Comparison of ENCODE assay signal across 18 cellular contexts in genomic region chr6:122620902-122621301, GRCh38. TPM values are rescaled to one million over a fixed set of nuclear protein-coding genes. Genes with fewer than 3 reads are reported as not detected.
DNase-seq lines count a peak whose midpoint lies in the region; ATAC-seq and TF ChIP-seq lines count a peak whose summit lies in the region.
"Had no signal": no experiment of that assay in that cellular context is flagged by ENCODE, and none has a peak within 500 bp of the region (broad histone marks: within the 10 kb centered on the region; RNA-seq: fewer than 3 reads in every experiment).

No MANE protein-coding gene starts in this region.

- no peaks in the 10 kb centered on the region for H3K4me1 Mint-ChIP-seq in CD4-positive, alpha-beta memory T cell
- H3K4me1 Mint-ChIP-seq: activated naive CD4-positive, alpha-beta T cell treated with anti-CD3 and anti-CD28 coated beads, Interleukin-2, amount 50 U/mL, for 24 hours; naive thymus-derived CD4-positive, alpha-beta T cell had no signal

- in situ Hi-C loops in Caki2 (cut with HindIII; ENCODE audit: low pct_unique_long_range_greater_than_20kb, low sequenced_read_pairs) = no loop called here

- TF ChIP-seq POLR2A in gastroesophageal sphincter (IDR thresholded peaks at IDR 0.05) = no peak
- TF ChIP-seq POLR2A in Peyer's patch (IDR thresholded peaks at IDR 0.05) = no peak

- H3K9me3 Mint-ChIP-seq in CD4-positive, alpha-beta memory T cell = peaks cover 0 to 3% (median 0%) of the 10 kb centered on the region in 8 donors

- DNase-seq in Caki2 (ENCODE audit: low read depth) = peak; percentile 14
- peak; percentile 15 for DNase-seq in HS-5 (ENCODE audit: low read depth)
- peak; percentile 76 for DNase-seq in NCI-H82 (lab: John Stamatoyannopoulos, UW)
- peak; percentile 58 for DNase-seq in epithelial cell of esophagus (ENCODE audit: low read depth)
- DNase-seq in dedifferentiated amniotic fluid mesenchymal stem cell (ENCODE audit: extremely low spot score) = no peak
- no peak for DNase-seq in CD4-positive, alpha-beta memory T cell
- DNase-seq in Peyer's patch = no peak
- DNase-seq: activated CD4-positive, CD25-positive, alpha-beta regulatory T cell; activated CD8-positive, alpha-beta memory T cell treated with anti-CD3 and anti-CD28 coated beads, Interleukin-2, amount 50 U/mL, for 4 hours; heart right ventricle; left lung; naive thymus-derived CD4-positive, alpha-beta T cell; NCI-H187 treated with DMSO at 0.1 percent for 48 hours; stimulated activated CD8-positive, alpha-beta memory T cell treated with anti-CD3 and anti-CD28 coated beads, Interleukin-4, amount 100 ng/mL, for 48 hours; trophoblast cell had no signal

- no peaks in the 10 kb centered on the region for H3K36me3 ChIP-seq in gastroesophageal sphincter
- H3K36me3 ChIP-seq in CD4-positive, alpha-beta memory T cell (ENCODE audit: insufficient read depth, low read length) = no peaks in the 10 kb centered on the region
- H3K36me3 ChIP-seq in Peyer's patch = no peaks in the 10 kb centered on the region
- H3K36me3 ChIP-seq: heart right ventricle, left lung had no signal

- no peak for TF ChIP-seq CTCF in epithelial cell of esophagus (IDR thresholded peaks at IDR 0.05; ENCODE audit: insufficient read depth, low read depth, low read length, missing control alignments)
- no peak for TF ChIP-seq CTCF in gastroesophageal sphincter (IDR thresholded peaks at IDR 0.05)
- no peak for TF ChIP-seq CTCF in Peyer's patch (IDR thresholded peaks at IDR 0.05)

- POLR2A ChIA-PET in CD4-positive, alpha-beta memory T cell (lab: Charles Lee; ENCODE audit: partially characterized antibody) = no interaction called here

- H3K27ac ChIP-seq in gastroesophageal sphincter = no peak overlapping the region
- H3K27ac ChIP-seq in CD4-positive, alpha-beta memory T cell (ENCODE audit: low read depth, low read length) = no peak overlapping the region
- no peak overlapping the region for H3K27ac ChIP-seq in Peyer's patch
- H3K27ac ChIP-seq: heart right ventricle, left lung had no signal

- ATAC-seq in gastroesophageal sphincter = no peak
- ATAC-seq: heart right ventricle; left lung; naive thymus-derived CD4-positive, alpha-beta T cell had no signal

- no peaks in the 10 kb centered on the region for H3K36me3 Mint-ChIP-seq in CD4-positive, alpha-beta memory T cell
- H3K36me3 Mint-ChIP-seq: activated naive CD4-positive, alpha-beta T cell treated with anti-CD3 and anti-CD28 coated beads, Interleukin-2, amount 50 U/mL, for 24 hours; naive thymus-derived CD4-positive, alpha-beta T cell had no signal

- no peak for TF ChIP-seq EP300 in gastroesophageal sphincter (IDR thresholded peaks at IDR 0.05)

- no peaks in the 10 kb centered on the region for H3K4me1 ChIP-seq in gastroesophageal sphincter
- no peaks in the 10 kb centered on the region for H3K4me1 ChIP-seq in CD4-positive, alpha-beta memory T cell (ENCODE audit: insufficient read depth, low read length)
- H3K4me1 ChIP-seq in Peyer's patch = no peaks in the 10 kb centered on the region
- H3K4me1 ChIP-seq: heart right ventricle, left lung had no signal

- H3K27me3 ChIP-seq in gastroesophageal sphincter (peaks cover 4% of the 10 kb centered on the region), Peyer's patch (no peaks in the 10 kb centered on the region)
- H3K27me3 ChIP-seq in CD4-positive, alpha-beta memory T cell (ENCODE audit: insufficient read depth, low read length) = no peaks in the 10 kb centered on the region
- H3K27me3 ChIP-seq: left lung had no signal

- intact Hi-C loops in CD4-positive, alpha-beta memory T cell (cut with micrococcal nuclease) = no loop called here

- WGBS in gastroesophageal sphincter (ENCODE audit: low coverage in 1 of 2), 2 donors = 38 to 48% methylated on average over 2 to 3 of the region's 3 CpGs

- H3K27me3 Mint-ChIP-seq in CD4-positive, alpha-beta memory T cell = peaks cover 9 to 11% of the 10 kb centered on the region in 2 donors

- CTCF ChIA-PET in CD4-positive, alpha-beta memory T cell (lab: Charles Lee; ENCODE audit: partially characterized antibody) = no interaction called here

- H3K4me3 Mint-ChIP-seq in CD4-positive, alpha-beta memory T cell = no peak overlapping the region
- H3K4me3 Mint-ChIP-seq: activated naive CD4-positive, alpha-beta T cell treated with anti-CD3 and anti-CD28 coated beads, Interleukin-2, amount 50 U/mL, for 24 hours; naive thymus-derived CD4-positive, alpha-beta T cell had no signal

- H3K9me3 ChIP-seq in gastroesophageal sphincter (no peaks in the 10 kb centered on the region), Peyer's patch (no peaks in the 10 kb centered on the region)
- H3K9me3 ChIP-seq in CD4-positive, alpha-beta memory T cell (ENCODE audit: control insufficient read depth in 1 of 2, low read length in 2 of 2) = no peaks in the 10 kb centered on the region
- H3K9me3 ChIP-seq: heart right ventricle, left lung had no signal

- H3K27ac Mint-ChIP-seq in CD4-positive, alpha-beta memory T cell = no peak overlapping the region
- H3K27ac Mint-ChIP-seq: activated naive CD4-positive, alpha-beta T cell treated with anti-CD3 and anti-CD28 coated beads, Interleukin-2, amount 50 U/mL, for 24 hours; naive thymus-derived CD4-positive, alpha-beta T cell had no signal

- H3K4me3 ChIP-seq in epithelial cell of esophagus (ENCODE audit: low read length) (no peak overlapping the region), gastroesophageal sphincter (no peak overlapping the region), Peyer's patch (no peak overlapping the region)
- no peak overlapping the region for H3K4me3 ChIP-seq in CD4-positive, alpha-beta memory T cell (ENCODE audit: low read length in 2 of 2)
- H3K4me3 ChIP-seq: heart right ventricle, left lung had no signal

RNA-seq across cellular contexts. Expression of gene PKIB, which starts 10.7 kb away (rescaled TPM):
- 45.8 and 89.3 TPM in 2 replicates for total RNA-seq in Caki2 (2014; rRNA removed; shearing (Covaris generic); ENCODE audit: low replicate concordance)
- total RNA-seq in gastroesophageal sphincter = 1 to 10 TPM in 1 of 4 donors, under 1 TPM in 1, not detected in 2; 0.67 to 1.1 TPM
- total RNA-seq in CD4-positive, alpha-beta memory T cell = under 1 TPM; 0.67 to 0.89 TPM
- under 1 TPM in 1 of 2 donors, not detected in 1; 0.24 TPM for polyA plus RNA-seq in CD4-positive, alpha-beta memory T cell
- total RNA-seq in Peyer's patch = 100 to 1,000 TPM in 1 of 4 donors, 10 to 100 TPM in 2, 1 to 10 TPM in 1; 4.1 to 119 (median 41.9) TPM
- total RNA-seq: endothelial cell of umbilical vein had no signal
- polyA plus RNA-seq: endothelial cell of umbilical vein had no signal

Comparison
In these comparisons a context has a peak if more than half of its experiments do, and no peak if none do; other contexts are left out.
1. DNase-seq: peak in Caki2 (single experiment), HS-5 (single experiment), NCI-H82 (single experiment) and epithelial cell of esophagus (single experiment); none in dedifferentiated amniotic fluid mesenchymal stem cell (single experiment), CD4-positive, alpha-beta memory T cell (0 of 5) and Peyer's patch (0 of 3).